23 cellular contexts compared by ENCODE assay signal in genomic region chr9:96938957-96939356, GRCh38. TPM values are rescaled to one million over a fixed set of nuclear protein-coding genes. Genes with fewer than 3 reads are reported as not detected.
"Had no signal": no experiment of that assay in that cellular context is flagged by ENCODE, and none has a peak within 500 bp of the region (broad histone marks: within the 10 kb centered on the region; RNA-seq: fewer than 3 reads in every experiment).

No MANE protein-coding gene starts in this region.

RNA-seq across cellular contexts. Expression of gene NUTM2G, which starts 10.3 kb away (rescaled TPM):
- total RNA-seq: natural killer cell; natural killer cell treated with Interleukin-12 subunit alpha and Interleukin-12 subunit beta and Interleukin-15 and Interleukin-18, amount 100 ng/mL, for 72 hours; neural crest cell; occipital lobe; omental fat pad; osteoblast; osteocyte; ovary; pancreas; posterior vena cava; progenitor cell of endocrine pancreas; prostate gland; psoas muscle; pulmonary artery endothelial cell; renal cortical epithelial cell; right atrium auricular region; right cardiac atrium; sciatic nerve; sigmoid colon; skeletal muscle tissue; smooth muscle cell; spleen had no signal
- polyA plus RNA-seq: ovary, pancreas, small intestine, spleen had no signal
